8 cellular contexts compared by ENCODE assay signal in genomic region chr19:10718205-10719196, GRCh38. TPM values are rescaled to one million over a fixed set of nuclear protein-coding genes. Genes with fewer than 3 reads are reported as not detected.
DNase-seq lines count a peak whose midpoint lies in the region; ATAC-seq and TF ChIP-seq lines count a peak whose summit lies in the region.

No MANE protein-coding gene starts in this region.

- H3K4me3 ChIP-seq in NB4 (ENCODE audit: low read depth, low read length) = peak overlapping the region; percentile 89
- peak overlapping the region; percentile 79 to 94 (median 91) for H3K4me3 ChIP-seq in esophagus squamous epithelium
- peak overlapping the region; percentile 97 to 98 for H3K4me3 ChIP-seq in tibial artery

- peak overlapping the region; percentile 93 to 96 (median 94) for H3K27ac ChIP-seq in esophagus squamous epithelium
- peak overlapping the region; percentile 89 to 91 for H3K27ac ChIP-seq in tibial artery

- H3K4me1 ChIP-seq in esophagus squamous epithelium = peaks cover 23 to 45% (median 28%) of the 10 kb centered on the region in 3 donors
- H3K4me1 ChIP-seq in tibial artery = peaks cover 0 to 35% (median 29%) of the 10 kb centered on the region in 4 donors

- POLR2A ChIA-PET in naive thymus-derived CD8-positive, alpha-beta T cell (lab: Charles Lee) = interaction anchor here (0.6 to 5.0 kb wide), 22 partner anchors 13 to 717 kb away, joined by 3 to 62 read pairs (median 6); partner anchors contain the start of genes CARM1, ODAD3, PRKCSH and QTRT1

- no peak for TF ChIP-seq CTCF in NB4 (IDR thresholded peaks at IDR 0.05; ENCODE audit: low read depth, low read length)
- peak in 1 of 6 experiments; percentile 13 for TF ChIP-seq CTCF in esophagus squamous epithelium (IDR thresholded peaks at IDR 0.05)
- no peak for TF ChIP-seq CTCF in tibial artery (IDR thresholded peaks at IDR 0.05)

- H3K27me3 Mint-ChIP-seq in activated T-cell treated with anti-CD3 and anti-CD28 coated beads, Interleukin-2, amount 50 U/mL, for 24 hours = no peaks in the 10 kb centered on the region
- H3K27me3 Mint-ChIP-seq in naive thymus-derived CD8-positive, alpha-beta T cell = no peaks in the 10 kb centered on the region

- DNase-seq in ELF-1 (ENCODE audit: low read depth, low spot score) (peak; percentile 52), NB4 (ENCODE audit: low read depth) (peak; percentile 87), esophagus squamous epithelium (lab: John Stamatoyannopoulos, UW) (no peak), tibial artery (peak in 1 of 2 donors; percentile 34), SKM-1 treated with dmso at 0.1 percent for 144 hours (lab: John Stamatoyannopoulos, UW; ENCODE audit: unreplicated experiment) (no peak)
- peak; percentile 76 for DNase-seq in activated T-cell treated with anti-CD3 and anti-CD28 coated beads, Interleukin-2, amount 50 U/mL, for 24 hours
- peak in 6 of 10 donors; percentile 9 to 53 (median 48) for DNase-seq in naive thymus-derived CD8-positive, alpha-beta T cell

- H3K36me3 ChIP-seq in esophagus squamous epithelium = peaks cover 0 to 34% (median 0%) of the 10 kb centered on the region in 3 donors
- H3K36me3 ChIP-seq in tibial artery = peaks cover 0 to 12% (median 0%) of the 10 kb centered on the region in 3 donors

- H3K36me3 Mint-ChIP-seq in activated T-cell treated with anti-CD3 and anti-CD28 coated beads, Interleukin-2, amount 50 U/mL, for 24 hours (ENCODE audit: low read depth) = peaks cover 34% of the 10 kb centered on the region
- peaks cover 0 to 12% (median 0%) of the 10 kb centered on the region in 3 donors for H3K36me3 Mint-ChIP-seq in naive thymus-derived CD8-positive, alpha-beta T cell

- peak; percentile 24 for ATAC-seq in GM21825 (IDR thresholded peaks at IDR 0.05; ENCODE audit: unreplicated experiment)
- peak; percentile 3 to 18 for ATAC-seq in naive thymus-derived CD8-positive, alpha-beta T cell

- peak overlapping the region; percentile 94 for H3K27ac Mint-ChIP-seq in activated T-cell treated with anti-CD3 and anti-CD28 coated beads, Interleukin-2, amount 50 U/mL, for 24 hours
- H3K27ac Mint-ChIP-seq in naive thymus-derived CD8-positive, alpha-beta T cell = peak overlapping the region; percentile 72 to 96 (median 92)

- H3K9me3 Mint-ChIP-seq in activated T-cell treated with anti-CD3 and anti-CD28 coated beads, Interleukin-2, amount 50 U/mL, for 24 hours = no peaks in the 10 kb centered on the region
- no peaks in the 10 kb centered on the region for H3K9me3 Mint-ChIP-seq in naive thymus-derived CD8-positive, alpha-beta T cell

- TF ChIP-seq POLR2A in NB4 (IDR thresholded peaks at IDR 0.05; ENCODE audit: extremely low read depth, insufficient read length) (peak; percentile 17), esophagus squamous epithelium (IDR thresholded peaks at IDR 0.05) (no peak)

- peaks cover 45% of the 10 kb centered on the region for H3K4me1 Mint-ChIP-seq in activated T-cell treated with anti-CD3 and anti-CD28 coated beads, Interleukin-2, amount 50 U/mL, for 24 hours (ENCODE audit: low read depth)
- H3K4me1 Mint-ChIP-seq in naive thymus-derived CD8-positive, alpha-beta T cell = peaks cover 19 to 50% (median 46%) of the 10 kb centered on the region in 4 donors

- H3K9me3 ChIP-seq in esophagus squamous epithelium = no peaks in the 10 kb centered on the region
- H3K9me3 ChIP-seq in tibial artery = no peaks in the 10 kb centered on the region

- H3K27me3 ChIP-seq in esophagus squamous epithelium (no peaks in the 10 kb centered on the region), tibial artery (no peaks in the 10 kb centered on the region)

- peak overlapping the region; percentile 97 for H3K4me3 Mint-ChIP-seq in activated T-cell treated with anti-CD3 and anti-CD28 coated beads, Interleukin-2, amount 50 U/mL, for 24 hours
- peak overlapping the region; percentile 85 to 97 (median 93) for H3K4me3 Mint-ChIP-seq in naive thymus-derived CD8-positive, alpha-beta T cell

- intact Hi-C loops in esophagus squamous epithelium (cut with DNase I) = loop anchor here (5.0 to 10.0 kb wide), 2 partner anchors 86 to 144 kb away; no protein-coding TSS in a partner anchor
- intact Hi-C loops in tibial artery (cut with DNase I; ENCODE audit: low total_unique reads) = no loop called here

- 0% methylated on average over 2 to 11 of the region's 70 CpGs for WGBS in esophagus squamous epithelium, 2 donors

RNA-seq across cellular contexts. Expression of gene DNM2, which starts 0.6 kb away (rescaled TPM):
- 100 to 1,000 TPM in 2 of 4 donors, 10 to 100 TPM in 2; 79.9 to 138 (median 102) TPM for total RNA-seq in esophagus squamous epithelium
- 100 to 1,000 TPM; 267 to 270 TPM for total RNA-seq in naive thymus-derived CD8-positive, alpha-beta T cell
- polyA plus RNA-seq in naive thymus-derived CD8-positive, alpha-beta T cell = 10 to 100 TPM; 45.0 to 91.4 (median 60.9) TPM

RNA-seq across cellular contexts. Expression of gene QTRT1, which starts 17.3 kb away (rescaled TPM):
- 10 to 100 TPM; 25.3 to 50.9 (median 27.3) TPM for total RNA-seq in esophagus squamous epithelium
- 10 to 100 TPM; 54.7 to 62.3 TPM for total RNA-seq in naive thymus-derived CD8-positive, alpha-beta T cell
- 10 to 100 TPM; 33.5 to 41.0 (median 36.6) TPM for polyA plus RNA-seq in naive thymus-derived CD8-positive, alpha-beta T cell

Comparison
In these comparisons a context has a peak if more than half of its experiments do, and no peak if none do; other contexts are left out.
1. DNase-seq: peak in ELF-1 (single experiment), NB4 (single experiment), activated T-cell treated with anti-CD3 and anti-CD28 coated beads, Interleukin-2, amount 50 U/mL, for 24 hours (single experiment) and naive thymus-derived CD8-positive, alpha-beta T cell (6 of 10); none in esophagus squamous epithelium (single experiment) and SKM-1 treated with dmso at 0.1 percent for 144 hours (single experiment).
2. Peak in every context shown above with its lines, with median percentiles within 50 percentile points of each other: H3K4me3 ChIP-seq.